In the genomic region with DNA sequence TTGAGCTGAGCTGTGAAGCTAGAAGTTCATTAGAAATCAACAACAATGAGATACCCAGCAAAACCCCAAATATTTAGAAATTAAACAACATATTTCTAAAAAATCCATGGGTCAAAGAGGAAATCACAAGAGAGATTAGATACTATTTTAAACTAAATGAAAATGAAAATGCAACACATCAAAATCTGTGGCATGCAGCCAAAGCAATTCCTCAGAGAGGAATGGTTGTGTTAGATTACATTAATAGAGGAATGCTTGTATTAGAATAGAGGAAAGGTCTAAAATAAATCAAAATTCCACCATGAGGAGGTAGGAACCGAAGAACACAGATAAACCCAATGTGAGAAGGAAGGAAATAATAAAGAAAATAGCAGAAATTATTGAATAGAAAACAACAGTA, we compare ENCODE assay signal across 1 cellular context.
TF ChIP-seq lines count a peak whose summit lies in the region.

No MANE protein-coding gene starts in this region.

TF ChIP-seq in SK-N-SH, 30 proteins besides CTCF, POLR2A, EP300 and RAD21 (continued from another document):
- TF ChIP-seq, protein P1, sequence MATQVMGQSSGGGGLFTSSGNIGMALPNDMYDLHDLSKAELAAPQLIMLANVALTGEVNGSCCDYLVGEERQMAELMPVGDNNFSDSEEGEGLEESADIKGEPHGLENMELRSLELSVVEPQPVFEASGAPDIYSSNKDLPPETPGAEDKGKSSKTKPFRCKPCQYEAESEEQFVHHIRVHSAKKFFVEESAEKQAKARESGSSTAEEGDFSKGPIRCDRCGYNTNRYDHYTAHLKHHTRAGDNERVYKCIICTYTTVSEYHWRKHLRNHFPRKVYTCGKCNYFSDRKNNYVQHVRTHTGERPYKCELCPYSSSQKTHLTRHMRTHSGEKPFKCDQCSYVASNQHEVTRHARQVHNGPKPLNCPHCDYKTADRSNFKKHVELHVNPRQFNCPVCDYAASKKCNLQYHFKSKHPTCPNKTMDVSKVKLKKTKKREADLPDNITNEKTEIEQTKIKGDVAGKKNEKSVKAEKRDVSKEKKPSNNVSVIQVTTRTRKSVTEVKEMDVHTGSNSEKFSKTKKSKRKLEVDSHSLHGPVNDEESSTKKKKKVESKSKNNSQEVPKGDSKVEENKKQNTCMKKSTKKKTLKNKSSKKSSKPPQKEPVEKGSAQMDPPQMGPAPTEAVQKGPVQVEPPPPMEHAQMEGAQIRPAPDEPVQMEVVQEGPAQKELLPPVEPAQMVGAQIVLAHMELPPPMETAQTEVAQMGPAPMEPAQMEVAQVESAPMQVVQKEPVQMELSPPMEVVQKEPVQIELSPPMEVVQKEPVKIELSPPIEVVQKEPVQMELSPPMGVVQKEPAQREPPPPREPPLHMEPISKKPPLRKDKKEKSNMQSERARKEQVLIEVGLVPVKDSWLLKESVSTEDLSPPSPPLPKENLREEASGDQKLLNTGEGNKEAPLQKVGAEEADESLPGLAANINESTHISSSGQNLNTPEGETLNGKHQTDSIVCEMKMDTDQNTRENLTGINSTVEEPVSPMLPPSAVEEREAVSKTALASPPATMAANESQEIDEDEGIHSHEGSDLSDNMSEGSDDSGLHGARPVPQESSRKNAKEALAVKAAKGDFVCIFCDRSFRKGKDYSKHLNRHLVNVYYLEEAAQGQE (IDR thresholded peaks at IDR 0.05; ENCODE audit: low read depth, low read length), result no peak
- TF ChIP-seq FOXJ3 (CRISPR knock-in tag; IDR thresholded peaks at IDR 0.05) (no peak), RCOR1 (IDR thresholded peaks at IDR 0.05; ENCODE audit: low read length) (no peak), SMC3 (IDR thresholded peaks at IDR 0.05; ENCODE audit: low read depth, low read length) (no peak), TEAD4 (IDR thresholded peaks at IDR 0.05; ENCODE audit: borderline replicate concordance, insufficient read depth) (no peak)
- TF ChIP-seq, protein P2, sequence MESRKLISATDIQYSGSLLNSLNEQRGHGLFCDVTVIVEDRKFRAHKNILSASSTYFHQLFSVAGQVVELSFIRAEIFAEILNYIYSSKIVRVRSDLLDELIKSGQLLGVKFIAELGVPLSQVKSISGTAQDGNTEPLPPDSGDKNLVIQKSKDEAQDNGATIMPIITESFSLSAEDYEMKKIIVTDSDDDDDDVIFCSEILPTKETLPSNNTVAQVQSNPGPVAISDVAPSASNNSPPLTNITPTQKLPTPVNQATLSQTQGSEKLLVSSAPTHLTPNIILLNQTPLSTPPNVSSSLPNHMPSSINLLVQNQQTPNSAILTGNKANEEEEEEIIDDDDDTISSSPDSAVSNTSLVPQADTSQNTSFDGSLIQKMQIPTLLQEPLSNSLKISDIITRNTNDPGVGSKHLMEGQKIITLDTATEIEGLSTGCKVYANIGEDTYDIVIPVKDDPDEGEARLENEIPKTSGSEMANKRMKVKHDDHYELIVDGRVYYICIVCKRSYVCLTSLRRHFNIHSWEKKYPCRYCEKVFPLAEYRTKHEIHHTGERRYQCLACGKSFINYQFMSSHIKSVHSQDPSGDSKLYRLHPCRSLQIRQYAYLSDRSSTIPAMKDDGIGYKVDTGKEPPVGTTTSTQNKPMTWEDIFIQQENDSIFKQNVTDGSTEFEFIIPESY (IDR thresholded peaks at IDR 0.05; ENCODE audit: borderline replicate concordance, low read depth), result no peak
- TF ChIP-seq, protein P3, sequence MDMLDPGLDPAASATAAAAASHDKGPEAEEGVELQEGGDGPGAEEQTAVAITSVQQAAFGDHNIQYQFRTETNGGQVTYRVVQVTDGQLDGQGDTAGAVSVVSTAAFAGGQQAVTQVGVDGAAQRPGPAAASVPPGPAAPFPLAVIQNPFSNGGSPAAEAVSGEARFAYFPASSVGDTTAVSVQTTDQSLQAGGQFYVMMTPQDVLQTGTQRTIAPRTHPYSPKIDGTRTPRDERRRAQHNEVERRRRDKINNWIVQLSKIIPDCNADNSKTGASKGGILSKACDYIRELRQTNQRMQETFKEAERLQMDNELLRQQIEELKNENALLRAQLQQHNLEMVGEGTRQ (IDR thresholded peaks at IDR 0.05; ENCODE audit: borderline replicate concordance, low read depth, low read length), result no peak
- TF ChIP-seq, protein P4, sequence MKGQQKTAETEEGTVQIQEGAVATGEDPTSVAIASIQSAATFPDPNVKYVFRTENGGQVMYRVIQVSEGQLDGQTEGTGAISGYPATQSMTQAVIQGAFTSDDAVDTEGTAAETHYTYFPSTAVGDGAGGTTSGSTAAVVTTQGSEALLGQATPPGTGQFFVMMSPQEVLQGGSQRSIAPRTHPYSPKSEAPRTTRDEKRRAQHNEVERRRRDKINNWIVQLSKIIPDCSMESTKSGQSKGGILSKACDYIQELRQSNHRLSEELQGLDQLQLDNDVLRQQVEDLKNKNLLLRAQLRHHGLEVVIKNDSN (IDR thresholded peaks at IDR 0.05; ENCODE audit: borderline replicate concordance, low read depth), result no peak
- TF ChIP-seq, protein P5, sequence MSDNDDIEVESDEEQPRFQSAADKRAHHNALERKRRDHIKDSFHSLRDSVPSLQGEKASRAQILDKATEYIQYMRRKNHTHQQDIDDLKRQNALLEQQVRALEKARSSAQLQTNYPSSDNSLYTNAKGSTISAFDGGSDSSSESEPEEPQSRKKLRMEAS (IDR thresholded peaks at IDR 0.05; ENCODE audit: low read depth), result no peak
